9 cellular contexts compared by ENCODE assay signal in genomic region chr2:69163109-69163508, GRCh38.
DNase-seq lines count a peak whose midpoint lies in the region; ATAC-seq, FAIRE-seq and TF ChIP-seq lines count a peak whose summit lies in the region.
"Had no signal": no experiment of that assay in that cellular context is flagged by ENCODE, and none has a peak within 500 bp of the region (broad histone marks: within the 10 kb centered on the region; RNA-seq: fewer than 3 reads in every experiment).

No MANE protein-coding gene starts in this region.

- TF ChIP-seq POLR2A in H54 (IDR thresholded peaks at IDR 0.05; ENCODE audit: low read depth, low read length) (no peak), spleen (IDR thresholded peaks at IDR 0.05) (no peak)

- intact Hi-C loops in spleen (cut with DNase I; ENCODE audit: low total_unique reads) = no loop called here

- H3K4me1 ChIP-seq in spleen = peaks cover 6 to 45% (median 20%) of the 10 kb centered on the region in 6 donors
- H3K4me1 ChIP-seq in GM23338 (ENCODE audit: insufficient read depth) = peaks cover 19% of the 10 kb centered on the region

- peaks cover 0 to 9% of the 10 kb centered on the region in 2 donors for H3K4me1 Mint-ChIP-seq in immature natural killer cell
- peaks cover 25% of the 10 kb centered on the region for H3K4me1 Mint-ChIP-seq in GM23338

- H4K20me1 ChIP-seq in GM23338 (replicated peaks; ENCODE audit: insufficient read depth) = no peaks in the 10 kb centered on the region; the same call in 1 of the 2 replicates

- H3K4me2 ChIP-seq in GM23338 = no peak overlapping the region

- H3K9me3 Mint-ChIP-seq in immature natural killer cell (no peaks in the 10 kb centered on the region), GM23338 (no peaks in the 10 kb centered on the region)

- H3K4me3 Mint-ChIP-seq in immature natural killer cell (no peak overlapping the region), GM23338 (no peak overlapping the region)

- peaks cover 3% of the 10 kb centered on the region; the same call in 1 of the 2 replicates for H3K9me2 ChIP-seq in GM23338 (ENCODE audit: insufficient read depth)

- H3K27ac ChIP-seq in spleen = peak overlapping the region in 6 of 8 donors; percentile 57 to 80 (median 69)
- no peak overlapping the region for H3K27ac ChIP-seq in GM23338 (ENCODE audit: low read depth)

- H3K27ac Mint-ChIP-seq in immature natural killer cell (no peak overlapping the region), GM23338 (no peak overlapping the region)

- peak; percentile 80 for FAIRE-seq in H54 (lab: Jason Lieb, UNC)

- no peaks in the 10 kb centered on the region for H3F3A ChIP-seq in GM23338 (replicated peaks; ENCODE audit: low read depth)

- H3K27me3 Mint-ChIP-seq in immature natural killer cell (ENCODE audit: low read depth in 3 of 3) (peaks cover 0 to 4% (median 3%) of the 10 kb centered on the region in 3 donors), GM23338 (ENCODE audit: insufficient read depth, low read depth, poor library complexity) (peaks cover 3% of the 10 kb centered on the region)

- 12 to 29% (median 16%) methylated on average over 6 of the region's 6 CpGs for WGBS in spleen, 5 donors

- no peak overlapping the region for H2AFZ ChIP-seq in GM23338

- no peaks in the 10 kb centered on the region for H3K36me3 ChIP-seq in spleen
- H3K36me3 ChIP-seq in GM23338 (ENCODE audit: insufficient read depth) = no peaks in the 10 kb centered on the region
- H3K36me3 ChIP-seq: cardiac muscle cell had no signal

- peak; percentile 32 for DNase-seq in H54 (ENCODE audit: insufficient read length, low spot score)
- peak; percentile 67 for DNase-seq in globus pallidus (ENCODE audit: low spot score)
- DNase-seq in spleen = no peak
- DNase-seq in SW480 (ENCODE audit: low spot score) = no peak
- DNase-seq in immature natural killer cell = no peak
- no peak for DNase-seq in GM23338 (ENCODE audit: low spot score)

- TF ChIP-seq CTCF in spleen (IDR thresholded peaks at IDR 0.05 in 8 of 11, conservative IDR thresholded peaks at IDR 0.05 in 3 of 11) = no peak
- no peak for TF ChIP-seq CTCF in GM23338 (conservative IDR thresholded peaks at IDR 0.05; ENCODE audit: low read depth in 2 of 2)

- ATAC-seq in SK-N-SH treated with all-trans-retinoic acid at 6 μM for 48 hours = peak; percentile 84
- ATAC-seq in GM21423 (IDR thresholded peaks at IDR 0.05; ENCODE audit: unreplicated experiment) = no peak
- ATAC-seq in GM23338 = no peak

- no peaks in the 10 kb centered on the region for H3K79me2 ChIP-seq in GM23338 (replicated peaks; ENCODE audit: insufficient read depth)

- H3K27me3 ChIP-seq in spleen (replicated peaks in 1 of 7) = peaks cover 0 to 6% (median 0%) of the 10 kb centered on the region in 7 donors
- no peaks in the 10 kb centered on the region for H3K27me3 ChIP-seq in GM23338 (ENCODE audit: insufficient read depth)
- H3K27me3 ChIP-seq: cardiac muscle cell had no signal

- no peak overlapping the region for H3K4me3 ChIP-seq in spleen
- no peak overlapping the region for H3K4me3 ChIP-seq in GM23338
- H3K4me3 ChIP-seq: cardiac muscle cell had no signal

- no peaks in the 10 kb centered on the region for H3K36me3 Mint-ChIP-seq in immature natural killer cell
- H3K36me3 Mint-ChIP-seq in GM23338 (ENCODE audit: low read depth) = peaks cover 4% of the 10 kb centered on the region; the same call in 2 of the 3 replicates

- no peaks in the 10 kb centered on the region for H3K9me3 ChIP-seq in spleen

TF ChIP-seq in SK-N-SH treated with all-trans-retinoic acid at 6 μM for 48 hours, 23 proteins besides CTCF, POLR2A, EP300 and RAD21:
- TF ChIP-seq PPARA (CRISPR knock-in tag; IDR thresholded peaks at IDR 0.05; ENCODE audit: borderline replicate concordance) (no peak), CSRNP3 (CRISPR knock-in tag; IDR thresholded peaks at IDR 0.05) (no peak), ISL1 (CRISPR knock-in tag; IDR thresholded peaks at IDR 0.05) (peak; percentile 45)

TF ChIP-seq in GM23338, 12 proteins besides CTCF, POLR2A, EP300 and RAD21 (continues in another document):
- TF ChIP-seq POLR2AphosphoS5 (IDR thresholded peaks at IDR 0.05; ENCODE audit: low read depth) = no peak
- no peak for TF ChIP-seq ZNF462 (CRISPR knock-in tag; IDR thresholded peaks at IDR 0.05)
- no peak for TF ChIP-seq REST (IDR thresholded peaks at IDR 0.05; ENCODE audit: unreplicated experiment)
- no peak for TF ChIP-seq JUNB (IDR thresholded peaks at IDR 0.05; ENCODE audit: unreplicated experiment)

Comparison
In these comparisons a context has a peak if more than half of its experiments do, and no peak if none do; other contexts are left out.
1. DNase-seq: peak in H54 (single experiment) and globus pallidus (single experiment); none in spleen (single experiment), SW480 (single experiment), immature natural killer cell (0 of 3) and GM23338 (single experiment).